In the genomic region with DNA sequence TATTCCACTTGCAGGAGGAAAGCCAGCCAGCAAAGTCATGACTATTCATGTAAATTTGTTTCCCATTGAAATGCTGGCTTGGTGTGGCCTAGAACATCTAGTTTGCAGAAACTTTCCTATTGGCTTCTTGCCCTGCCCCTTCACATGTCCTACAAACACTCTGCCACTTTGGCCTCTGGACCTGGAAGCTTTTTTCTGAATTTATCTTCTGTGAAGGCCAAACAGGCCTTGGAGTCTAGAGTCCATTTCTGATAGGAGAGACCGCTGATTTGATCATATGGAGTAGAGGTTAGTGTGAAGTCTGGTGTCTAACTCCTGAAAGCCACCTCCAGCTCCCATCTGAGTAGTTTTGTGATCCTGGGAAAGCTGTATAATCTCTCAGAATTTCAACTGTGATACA, we compare ENCODE assay signal across 24 cellular contexts.
"Had no signal": no experiment of that assay in that cellular context is flagged by ENCODE, and none has a peak within 500 bp of the region (broad histone marks: within the 10 kb centered on the region; RNA-seq: fewer than 3 reads in every experiment).

No MANE protein-coding gene starts in this region.

- H3K36me3 ChIP-seq: esophagus muscularis mucosa, gastrocnemius medialis, heart right ventricle, left ventricle myocardium inferior, lower lobe of right lung had no signal

- H3K9me3 ChIP-seq: esophagus muscularis mucosa, gastrocnemius medialis, heart right ventricle, left ventricle myocardium inferior, lower lobe of right lung, mucosa of descending colon had no signal

- H3K27ac ChIP-seq: coronary artery, dorsolateral prefrontal cortex, esophagus muscularis mucosa, gastrocnemius medialis, heart right ventricle, left ventricle myocardium inferior, lower lobe of right lung had no signal

- H3K27me3 Mint-ChIP-seq: naive B cell had no signal

- H3K36me3 Mint-ChIP-seq: mesothelial cell of epicardium, naive B cell had no signal

- H3K4me1 Mint-ChIP-seq: naive B cell had no signal

- H3K4me3 ChIP-seq: coronary artery, dorsolateral prefrontal cortex, esophagus muscularis mucosa, gastrocnemius medialis, heart right ventricle, left ventricle myocardium inferior, lower lobe of right lung, mucosa of descending colon had no signal

- H3K27me3 ChIP-seq: esophagus muscularis mucosa, gastrocnemius medialis, heart right ventricle had no signal

- H3K4me1 ChIP-seq: esophagus muscularis mucosa, gastrocnemius medialis, heart right ventricle, left ventricle myocardium inferior, lower lobe of right lung had no signal

- H3K4me3 Mint-ChIP-seq: mesothelial cell of epicardium, naive B cell had no signal

- DNase-seq: dermis blood vessel endothelial cell; dorsolateral prefrontal cortex; effector CD4-positive, alpha-beta T cell; effector memory CD4-positive, alpha-beta T cell; foreskin fibroblast; foreskin melanocyte; gastrocnemius medialis; glutamatergic neuron; head of caudate nucleus; heart right ventricle; hippocampal formation; left cardiac atrium; left ventricle myocardium inferior; lower lobe of right lung; mesenchymal stem cell; mucosa of descending colon; naive B cell had no signal

- FAIRE-seq: colon, endothelial cell of umbilical vein, islet of Langerhans, keratinocyte had no signal

- ATAC-seq: gastrocnemius medialis, heart right ventricle, left cardiac atrium, lower lobe of right lung, mucosa of descending colon had no signal

- H3K9me3 Mint-ChIP-seq: mesothelial cell of epicardium had no signal

- H3K27ac Mint-ChIP-seq: mesothelial cell of epicardium had no signal
